18 cellular contexts compared by ENCODE assay signal in the genomic region with DNA sequence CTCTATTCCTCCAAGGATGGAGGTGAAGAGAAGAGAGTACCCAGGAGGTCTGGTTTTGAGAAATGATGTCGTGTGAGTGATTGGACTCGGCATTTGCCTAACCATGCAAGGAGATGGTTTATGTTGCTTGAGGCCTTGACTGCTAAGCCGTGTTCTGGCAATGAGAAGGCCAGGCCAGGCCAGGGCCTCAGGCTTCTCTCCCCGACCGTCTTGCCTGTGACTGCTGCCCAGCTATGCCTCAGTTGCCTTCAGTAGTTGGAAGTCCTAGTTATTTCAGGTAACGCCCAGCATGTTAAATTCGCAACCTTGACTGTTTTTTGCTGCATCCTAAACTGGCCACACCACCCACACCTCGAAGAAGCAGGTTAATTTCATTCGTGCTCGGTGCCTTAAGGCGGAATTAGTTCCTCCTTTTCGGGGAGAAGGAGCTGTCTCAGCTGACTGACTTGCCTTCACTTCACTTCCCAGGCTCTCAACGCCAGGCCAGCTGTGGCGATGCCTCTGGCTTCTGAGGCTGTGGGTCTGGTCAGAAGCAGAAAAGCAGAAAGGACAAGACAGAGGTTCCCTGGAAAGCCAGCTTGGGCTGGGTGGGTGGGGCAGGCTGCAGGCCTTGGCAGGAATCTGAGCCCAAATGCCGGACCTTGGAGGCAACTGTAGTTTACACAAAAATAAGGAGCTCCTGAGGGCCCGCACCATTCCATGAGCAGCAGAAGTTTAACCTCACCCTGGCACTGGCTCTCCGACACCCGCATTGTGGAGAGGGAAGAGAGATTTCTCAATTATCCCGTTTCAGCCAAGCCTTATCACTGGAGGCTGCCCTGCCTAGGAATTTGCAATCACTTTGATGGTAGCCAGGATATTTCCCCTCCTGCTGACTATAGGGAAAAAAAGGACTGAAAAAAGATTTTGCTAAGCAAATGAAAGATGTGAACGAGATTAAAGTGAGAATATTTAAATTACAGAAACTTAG.
DNase-seq lines count a peak whose midpoint lies in the region; ATAC-seq and TF ChIP-seq lines count a peak whose summit lies in the region.
"Had no signal": no experiment of that assay in that cellular context is flagged by ENCODE, and none has a peak within 500 bp of the region (broad histone marks: within the 10 kb centered on the region; RNA-seq: fewer than 3 reads in every experiment).

No MANE protein-coding gene starts in this region.

- H3K4me1 ChIP-seq in GM23248 (ENCODE audit: insufficient read depth) (no peaks in the 10 kb centered on the region), right cardiac atrium (ENCODE audit: control insufficient read depth, insufficient read depth, low read length) (peaks cover 3% of the 10 kb centered on the region), psoas muscle (peaks cover 4% of the 10 kb centered on the region)

- H3K4me2 ChIP-seq in GM23248 (ENCODE audit: unreplicated experiment) = no peak overlapping the region
- H3K4me2 ChIP-seq: GM23338, PC-9 had no signal

- DNase-seq in GM23248 (no peak), RPMI8226 (peak; percentile 72), right cardiac atrium (peak in 1 of 3 donors; percentile 60), psoas muscle (no peak), A172 (ENCODE audit: low spot score) (no peak), NCI-H1694 (lab: John Stamatoyannopoulos, UW) (no peak)
- DNase-seq: activated CD4-positive, alpha-beta T cell treated with anti-CD3 and anti-CD28 coated beads, Interleukin-2, amount 10 ng/mL, durations not matched to agents 24 days and 14 days; activated T-cell treated with anti-CD3 and anti-CD28 coated beads, Interleukin-2, amount 50 U/mL, for 4 hours; central memory CD4-positive, alpha-beta T cell; DMS 273 treated with DMSO at 0.1 percent for 48 hours; effector CD8-positive, alpha-beta T cell; NCI-H748 treated with DMSO at 0.1 percent for 48 hours; PC-9; small intestine had no signal

- no peaks in the 10 kb centered on the region for H3K9me2 ChIP-seq in GM23248 (ENCODE audit: insufficient read depth)

- H3F3A ChIP-seq in GM23248 (ENCODE audit: insufficient read depth) = no peaks in the 10 kb centered on the region

- 0 out of 2 replicates have a peak overlapping the region, but pooled peaks have one; percentile 61 for H2AFZ ChIP-seq in GM23248
- H2AFZ ChIP-seq: GM23338, PC-9 had no signal

- H3K9ac ChIP-seq in GM23248 = no peak overlapping the region

- no peak for TF ChIP-seq CTCF in psoas muscle (IDR thresholded peaks at IDR 0.05)

- no peaks in the 10 kb centered on the region for H4K20me1 ChIP-seq in GM23248 (ENCODE audit: insufficient read depth)

- H3K4me3 ChIP-seq in GM23248 (no peak overlapping the region), right cardiac atrium (ENCODE audit: low read length) (no peak overlapping the region), psoas muscle (no peak overlapping the region)
- H3K4me3 ChIP-seq: GM23338, PC-9 had no signal

- in situ Hi-C loops in GM23248 (cut with MboI) = no loop called here

- no peaks in the 10 kb centered on the region for H3K9me3 ChIP-seq in GM23248 (ENCODE audit: low read depth)
- H3K9me3 ChIP-seq in right cardiac atrium (ENCODE audit: control insufficient read depth, low read length) = no peaks in the 10 kb centered on the region
- H3K9me3 ChIP-seq in psoas muscle = no peaks in the 10 kb centered on the region

- peak; percentile 63 to 70 for ATAC-seq in right cardiac atrium
- peak in 2 of 4 donors; percentile 32 to 46 for ATAC-seq in psoas muscle
- ATAC-seq in HG03520 (IDR thresholded peaks at IDR 0.05; ENCODE audit: unreplicated experiment) = no peak
- ATAC-seq: activated T-cell treated with anti-CD3 and anti-CD28 coated beads, Interleukin-2, amount 50 U/mL, for 4 hours; GM23338; SK-N-SH treated with all-trans-retinoic acid at 6 μM for 48 hours had no signal

- H3K27ac ChIP-seq in GM23248 (no peak overlapping the region), right cardiac atrium (ENCODE audit: low read length) (no peak overlapping the region), psoas muscle (peak overlapping the region; percentile 14)
- H3K27ac ChIP-seq: HL-60, PC-9 had no signal

- no peaks in the 10 kb centered on the region for H3K36me3 ChIP-seq in GM23248 (ENCODE audit: low read depth)
- peaks cover 0 to 21% of the 10 kb centered on the region in 2 donors for H3K36me3 ChIP-seq in psoas muscle (ENCODE audit: insufficient read depth in 1 of 2, low read depth in 1 of 2)

- 58 to 61% methylated on average over 19 to 20 of the region's 20 CpGs for WGBS in GM23248 (ENCODE audit: low coverage in 1 of 2, low lambda C conversion rate in 2 of 2, missing lambda C conversion rate in 2 of 2), 2 experiments
- WGBS in right cardiac atrium = 67% methylated on average over 20 of the region's 20 CpGs
- 70 to 79% (median 76%) methylated on average over 20 of the region's 20 CpGs for WGBS in psoas muscle, 3 donors

- H3K27me3 ChIP-seq in GM23248 (replicated peaks; ENCODE audit: insufficient read depth) (no peaks in the 10 kb centered on the region), right cardiac atrium (ENCODE audit: control insufficient read depth, insufficient read depth) (no peaks in the 10 kb centered on the region), psoas muscle (ENCODE audit: insufficient read depth in 3 of 3, low read length in 2 of 3) (no peaks in the 10 kb centered on the region)

- intact Hi-C loops in right cardiac atrium (cut with DNase I) = no loop called here
- intact Hi-C loops in psoas muscle (cut with DNase I) = loop anchor here in 1 of 2 donors (5.0 kb wide), 2 partner anchors 38 to 48 kb away; a partner anchor contains a TSS

- no peaks in the 10 kb centered on the region for H3K79me2 ChIP-seq in GM23248 (ENCODE audit: insufficient read depth)
